Comparison of ENCODE assay signal across 30 cellular contexts in genomic region chr1:165434264-165434663, GRCh38. TPM values are rescaled to one million over a fixed set of nuclear protein-coding genes. Genes with fewer than 3 reads are reported as not detected.
DNase-seq lines count a peak whose midpoint lies in the region; ATAC-seq and TF ChIP-seq lines count a peak whose summit lies in the region.
"Had no signal": no experiment of that assay in that cellular context is flagged by ENCODE, and none has a peak within 500 bp of the region (broad histone marks: within the 10 kb centered on the region; RNA-seq: fewer than 3 reads in every experiment).

No MANE protein-coding gene starts in this region.

- no peak for ATAC-seq in HG02885 (IDR thresholded peaks at IDR 0.05; ENCODE audit: poor library complexity, unreplicated experiment)
- no peak for ATAC-seq in activated naive CD8-positive, alpha-beta T cell treated with anti-CD3 and anti-CD28 coated beads, Interleukin-2, amount 50 U/mL, for 24 hours
- ATAC-seq: activated CD4-positive, alpha-beta T cell treated with anti-CD3 and anti-CD28 coated beads for 36 hours; activated CD8-positive, alpha-beta memory T cell treated with anti-CD3 and anti-CD28 coated beads, Interleukin-2, amount 10 ng/mL, durations not matched to agents 7 days and 5 days; esophagus mucosa; gastroesophageal sphincter; left colon; stimulated activated memory B cell treated with anti-CD40 and anti-IgM and Interleukin-4, amounts not matched to agents 10 μg/mL and 1 μg/mL and 100 μg/mL, for 72 hours had no signal

- peaks cover 7% of the 10 kb centered on the region for H3K27me3 Mint-ChIP-seq in activated naive CD8-positive, alpha-beta T cell treated with anti-CD3 and anti-CD28 coated beads, Interleukin-2, amount 50 U/mL, for 24 hours
- H3K27me3 Mint-ChIP-seq: activated naive CD4-positive, alpha-beta T cell treated with anti-CD3 and anti-CD28 coated beads, Interleukin-2, amount 50 U/mL, for 24 hours had no signal

- no peaks in the 10 kb centered on the region for H3K36me3 Mint-ChIP-seq in activated naive CD8-positive, alpha-beta T cell treated with anti-CD3 and anti-CD28 coated beads, Interleukin-2, amount 50 U/mL, for 24 hours (ENCODE audit: low read depth)
- H3K36me3 Mint-ChIP-seq: activated CD8-positive, alpha-beta memory T cell treated with anti-CD3 and anti-CD28 coated beads, Interleukin-2, amount 10 ng/mL, durations not matched to agents 7 days and 5 days; activated naive CD4-positive, alpha-beta T cell treated with anti-CD3 and anti-CD28 coated beads, Interleukin-2, amount 50 U/mL, for 24 hours; CD14-positive monocyte; stimulated activated memory B cell treated with anti-CD40 and anti-IgM and Interleukin-4, amounts not matched to agents 10 μg/mL and 1 μg/mL and 100 μg/mL, for 72 hours had no signal

- DNase-seq in DMS 273 (lab: John Stamatoyannopoulos, UW; ENCODE audit: unreplicated experiment) (peak; percentile 46), LNCaP clone FGC (ENCODE audit: low read depth) (peak; percentile 4), NCI-H774 (lab: John Stamatoyannopoulos, UW) (peak; percentile 87), left kidney (ENCODE audit: low read depth, low spot score) (peak; percentile 49), cerebellum (ENCODE audit: low spot score) (no peak)
- DNase-seq in effector memory CD4-positive, alpha-beta T cell = no peak
- no peak for DNase-seq in activated naive CD8-positive, alpha-beta T cell treated with anti-CD3 and anti-CD28 coated beads, Interleukin-2, amount 50 U/mL, for 24 hours
- DNase-seq: activated CD4-positive, alpha-beta T cell treated with anti-CD3 and anti-CD28 coated beads for 36 hours; activated CD8-positive, alpha-beta memory T cell treated with anti-CD3 and anti-CD28 coated beads, Interleukin-2, amount 10 ng/mL, durations not matched to agents 7 days and 5 days; cerebellar nuclear complex; effector CD4-positive, alpha-beta T cell; Kasumi-1; left colon; NCI-H1048; NCI-H446 treated with DMSO at 0.1 percent for 48 hours; Right ventricle myocardium superior; stimulated activated CD4-positive, alpha-beta T cell treated with anti-CD3 and anti-CD28 coated beads, Interleukin-1b, Interleukin-23, amount 100 ng/mL, for 48 hours; SW 1271; tibial artery had no signal

- no peaks in the 10 kb centered on the region for H3K9me3 ChIP-seq in effector memory CD4-positive, alpha-beta T cell (ENCODE audit: control insufficient read depth, low read length)
- H3K9me3 ChIP-seq: gastroesophageal sphincter, HAP-1, prostate gland, tibial artery had no signal

- TF ChIP-seq CTCF in LNCaP clone FGC (IDR thresholded peaks at IDR 0.05; ENCODE audit: control insufficient read depth, extremely low read depth, insufficient read depth) = no peak

- H3K36me3 ChIP-seq in effector memory CD4-positive, alpha-beta T cell (ENCODE audit: control insufficient read depth, insufficient read depth, low read length) = no peaks in the 10 kb centered on the region
- H3K36me3 ChIP-seq: gastroesophageal sphincter, HAP-1, prostate gland, tibial artery had no signal

- no peak overlapping the region for H3K27ac ChIP-seq in effector memory CD4-positive, alpha-beta T cell (ENCODE audit: insufficient read depth, low read length, poor library complexity, severe bottlenecking)
- H3K27ac ChIP-seq: gastroesophageal sphincter, prostate gland, tibial artery had no signal

- no peak overlapping the region for H3K4me3 Mint-ChIP-seq in activated naive CD8-positive, alpha-beta T cell treated with anti-CD3 and anti-CD28 coated beads, Interleukin-2, amount 50 U/mL, for 24 hours
- H3K4me3 Mint-ChIP-seq: activated CD4-positive, alpha-beta T cell treated with anti-CD3 and anti-CD28 coated beads for 36 hours; activated CD8-positive, alpha-beta memory T cell treated with anti-CD3 and anti-CD28 coated beads, Interleukin-2, amount 10 ng/mL, durations not matched to agents 7 days and 5 days; activated naive CD4-positive, alpha-beta T cell treated with anti-CD3 and anti-CD28 coated beads, Interleukin-2, amount 50 U/mL, for 24 hours; activated T-helper 1 cell treated with anti-CD3 and anti-CD28 coated beads, Interleukin-12 subunit alpha, Interleukin-12 subunit beta, Interleukin-2, Interleukin-4 antibody, amounts not matched to agents 30 ng/mL and 10 ng/mL and 1 ng/mL, durations not matched to agents 14 hours and 24 hours and 36 hours; CD14-positive monocyte; neural crest cell; stimulated activated memory B cell treated with anti-CD40 and anti-IgM and Interleukin-4, amounts not matched to agents 10 μg/mL and 1 μg/mL and 100 μg/mL, for 72 hours had no signal

- H3K4me1 ChIP-seq in effector memory CD4-positive, alpha-beta T cell (ENCODE audit: control insufficient read depth, insufficient read depth, low read length, poor library complexity, severe bottlenecking) = no peaks in the 10 kb centered on the region
- H3K4me1 ChIP-seq: gastroesophageal sphincter, HAP-1, prostate gland, tibial artery had no signal

- H3K27ac Mint-ChIP-seq in activated naive CD8-positive, alpha-beta T cell treated with anti-CD3 and anti-CD28 coated beads, Interleukin-2, amount 50 U/mL, for 24 hours = no peak overlapping the region
- H3K27ac Mint-ChIP-seq: activated CD4-positive, alpha-beta T cell treated with anti-CD3 and anti-CD28 coated beads for 36 hours; activated CD8-positive, alpha-beta memory T cell treated with anti-CD3 and anti-CD28 coated beads, Interleukin-2, amount 10 ng/mL, durations not matched to agents 7 days and 5 days; activated naive CD4-positive, alpha-beta T cell treated with anti-CD3 and anti-CD28 coated beads, Interleukin-2, amount 50 U/mL, for 24 hours; activated T-helper 1 cell treated with anti-CD3 and anti-CD28 coated beads, Interleukin-12 subunit alpha, Interleukin-12 subunit beta, Interleukin-2, Interleukin-4 antibody, amounts not matched to agents 30 ng/mL and 10 ng/mL and 1 ng/mL, durations not matched to agents 14 hours and 24 hours and 36 hours; CD14-positive monocyte; stimulated activated memory B cell treated with anti-CD40 and anti-IgM and Interleukin-4, amounts not matched to agents 10 μg/mL and 1 μg/mL and 100 μg/mL, for 72 hours had no signal

- no peaks in the 10 kb centered on the region for H3K27me3 ChIP-seq in effector memory CD4-positive, alpha-beta T cell (replicated peaks; ENCODE audit: control insufficient read depth, insufficient read depth, low read length, poor library complexity, severe bottlenecking)
- H3K27me3 ChIP-seq: tibial artery had no signal

- no peak overlapping the region for H3K4me3 ChIP-seq in LNCaP clone FGC (ENCODE audit: low read depth, low read length)
- no peak overlapping the region for H3K4me3 ChIP-seq in effector memory CD4-positive, alpha-beta T cell (ENCODE audit: insufficient read depth, low read depth, low read length, poor library complexity, severe bottlenecking)
- H3K4me3 ChIP-seq: gastroesophageal sphincter, HAP-1, prostate gland, tibial artery had no signal

- H3K4me1 Mint-ChIP-seq in activated naive CD8-positive, alpha-beta T cell treated with anti-CD3 and anti-CD28 coated beads, Interleukin-2, amount 50 U/mL, for 24 hours = no peaks in the 10 kb centered on the region
- H3K4me1 Mint-ChIP-seq: activated naive CD4-positive, alpha-beta T cell treated with anti-CD3 and anti-CD28 coated beads, Interleukin-2, amount 50 U/mL, for 24 hours; CD14-positive monocyte; stimulated activated memory B cell treated with anti-CD40 and anti-IgM and Interleukin-4, amounts not matched to agents 10 μg/mL and 1 μg/mL and 100 μg/mL, for 72 hours had no signal

- no peaks in the 10 kb centered on the region for H3K9me3 Mint-ChIP-seq in activated naive CD8-positive, alpha-beta T cell treated with anti-CD3 and anti-CD28 coated beads, Interleukin-2, amount 50 U/mL, for 24 hours
- H3K9me3 Mint-ChIP-seq: activated naive CD4-positive, alpha-beta T cell treated with anti-CD3 and anti-CD28 coated beads, Interleukin-2, amount 50 U/mL, for 24 hours; activated T-helper 1 cell treated with anti-CD3 and anti-CD28 coated beads, Interleukin-12 subunit alpha, Interleukin-12 subunit beta, Interleukin-2, Interleukin-4 antibody, amounts not matched to agents 30 ng/mL and 10 ng/mL and 1 ng/mL, durations not matched to agents 14 hours and 24 hours and 36 hours; CD14-positive monocyte; stimulated activated memory B cell treated with anti-CD40 and anti-IgM and Interleukin-4, amounts not matched to agents 10 μg/mL and 1 μg/mL and 100 μg/mL, for 72 hours had no signal

RNA-seq across cellular contexts. Expression of gene RXRG, which starts 10.7 kb away (rescaled TPM):
- 0.36 TPM for total RNA-seq in cerebellum
- total RNA-seq: activated CD8-positive, alpha-beta memory T cell treated with anti-CD3 and anti-CD28 coated beads, Interleukin-2, amount 10 ng/mL, durations not matched to agents 7 days and 5 days; activated T-helper 1 cell treated with anti-CD3 and anti-CD28 coated beads, Interleukin-12 subunit alpha, Interleukin-12 subunit beta, Interleukin-2, Interleukin-4 antibody, amounts not matched to agents 30 ng/mL and 10 ng/mL and 1 ng/mL, durations not matched to agents 14 hours and 24 hours and 36 hours; OCI-LY7 had no signal

Comparison
In these comparisons a context has a peak if more than half of its experiments do, and no peak if none do; other contexts are left out.
1. DNase-seq: peak in DMS 273 (single experiment), LNCaP clone FGC (single experiment), NCI-H774 (single experiment) and left kidney (single experiment); none in cerebellum (single experiment), effector memory CD4-positive, alpha-beta T cell (0 of 3) and activated naive CD8-positive, alpha-beta T cell treated with anti-CD3 and anti-CD28 coated beads, Interleukin-2, amount 50 U/mL, for 24 hours (single experiment).